12 cellular contexts compared by ENCODE assay signal in genomic region chr9:34884732-34885131, GRCh38.
DNase-seq lines count a peak whose midpoint lies in the region; ATAC-seq, FAIRE-seq and TF ChIP-seq lines count a peak whose summit lies in the region.
"Had no signal": no experiment of that assay in that cellular context is flagged by ENCODE, and none has a peak within 500 bp of the region (broad histone marks: within the 10 kb centered on the region; RNA-seq: fewer than 3 reads in every experiment).

No MANE protein-coding gene starts in this region.

- H3K4me3 ChIP-seq in bronchial epithelial cell (ENCODE audit: low read depth, low read length), result no peak overlapping the region
- H3K4me3 ChIP-seq: right lobe of liver had no signal

- peak; percentile 88 for ATAC-seq in GM19467 (IDR thresholded peaks at IDR 0.05; ENCODE audit: unreplicated experiment)
- peak; percentile 87 for ATAC-seq in HG03378 (IDR thresholded peaks at IDR 0.05; ENCODE audit: unreplicated experiment)
- no peak for ATAC-seq in GM21528 (IDR thresholded peaks at IDR 0.05; ENCODE audit: low FRiP score, unreplicated experiment)
- no peak for ATAC-seq in HG02970 (IDR thresholded peaks at IDR 0.05; ENCODE audit: low FRiP score, unreplicated experiment)
- ATAC-seq: left ventricle myocardium superior, right lobe of liver had no signal

- H3K36me3 ChIP-seq in bronchial epithelial cell (ENCODE audit: control insufficient read depth, insufficient read depth, low read length), result no peaks in the 10 kb centered on the region
- H3K36me3 ChIP-seq: right lobe of liver had no signal

- FAIRE-seq in bronchial epithelial cell (lab: Jason Lieb, UNC), result peak; percentile 75
- FAIRE-seq: endothelial cell of umbilical vein had no signal

- H3K27me3 ChIP-seq in bronchial epithelial cell (ENCODE audit: control insufficient read depth, insufficient read depth, low read length), result peaks cover 1% of the 10 kb centered on the region
- H3K27me3 ChIP-seq: right lobe of liver had no signal

- DNase-seq in GM13976 (ENCODE audit: low spot score) (peak; percentile 15), bronchial epithelial cell (ENCODE audit: low read depth) (peak; percentile 52), LoVo (ENCODE audit: low spot score) (no peak), Kasumi-1 (lab: John Stamatoyannopoulos, UW) (no peak)
- DNase-seq: activated gamma-delta T cell treated with Interleukin-2 at 50 U/mL for 16 hours, left ventricle myocardium superior, right lobe of liver had no signal

- no peak for TF ChIP-seq CTCF in GM13976 (IDR thresholded peaks at IDR 0.05; ENCODE audit: borderline replicate concordance, control extremely low read depth, extremely low read depth, insufficient read depth, missing control alignments)
- no peak for TF ChIP-seq CTCF in bronchial epithelial cell (IDR thresholded peaks at IDR 0.05; ENCODE audit: insufficient read depth, low read length, severe bottlenecking)

- in situ Hi-C loops in GM13976 (cut with MboI; ENCODE audit: low sequenced_read_pairs, unreplicated experiment), result no loop called here

Comparison
In these comparisons a context has a peak if more than half of its experiments do, and no peak if none do; other contexts are left out.
1. DNase-seq: peak in GM13976 (single experiment) and bronchial epithelial cell (single experiment); none in LoVo (single experiment) and Kasumi-1 (0 of 2).
2. ATAC-seq: peak in GM19467 (single experiment) and HG03378 (single experiment); none in GM21528 (single experiment) and HG02970 (single experiment).